Comparison of ENCODE assay signal across 1 cellular context in the genomic region with DNA sequence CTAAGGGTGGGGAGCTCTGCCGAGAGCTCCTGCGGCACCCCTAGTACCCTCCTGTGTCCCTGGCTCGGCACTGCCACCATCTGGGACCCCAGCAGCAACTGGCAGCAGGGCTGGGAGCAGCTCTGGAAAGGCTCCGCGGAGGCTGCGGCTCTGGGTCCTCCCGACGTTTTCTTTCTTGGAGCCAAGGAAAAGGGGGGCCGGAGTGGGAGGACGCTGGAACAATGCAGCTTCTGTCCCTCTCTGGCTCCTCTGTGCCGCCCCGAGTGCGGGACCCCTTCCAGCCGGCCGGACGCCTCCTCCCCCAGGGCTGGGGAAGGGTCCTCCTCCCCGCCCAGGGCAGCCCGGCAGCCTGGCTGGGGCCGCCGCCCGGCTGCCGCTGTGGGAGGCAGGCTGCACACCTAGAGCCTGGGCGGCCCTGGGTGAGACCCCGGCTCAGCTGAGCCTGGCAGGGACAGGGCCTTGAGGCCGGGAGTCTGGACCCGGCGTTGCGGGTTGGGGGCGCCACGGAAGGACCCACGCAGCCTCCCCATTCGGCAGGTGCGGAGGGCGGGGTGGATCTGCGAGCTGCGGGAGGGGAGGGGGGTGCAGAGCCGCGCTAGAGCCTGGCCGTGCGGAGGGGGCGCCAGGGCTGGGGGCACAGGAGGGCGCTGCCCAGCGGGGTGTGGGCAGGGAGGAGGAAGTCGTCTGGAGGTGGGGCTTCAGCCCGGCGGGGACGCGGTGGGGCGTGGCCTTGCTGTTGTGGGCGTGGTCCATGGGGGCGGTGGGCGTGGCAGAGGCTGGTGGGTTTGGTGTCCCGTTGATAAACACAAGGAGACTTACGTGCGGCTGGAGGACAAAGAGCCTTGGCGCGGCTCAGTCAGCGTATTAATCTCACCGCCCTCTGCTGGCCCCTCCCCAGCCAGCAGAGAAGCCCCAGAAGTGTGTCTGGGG.
TF ChIP-seq lines count a peak whose summit lies in the region.

No MANE protein-coding gene starts in this region.

TF ChIP-seq in HEK293, 187 proteins besides CTCF, POLR2A, EP300 and RAD21 (continued from another document):
- peak; percentile 94 for TF ChIP-seq ZFHX2 (tag by site-specific recombination; conservative IDR thresholded peaks at IDR 0.05)
- TF ChIP-seq ZNF549 (tag by site-specific recombination; IDR thresholded peaks at IDR 0.05) = no peak
- 0 out of 2 replicates have a peak, but pooled peaks have one; percentile 3 for TF ChIP-seq ZNF768 (tag by site-specific recombination; IDR thresholded peaks at IDR 0.05)
- TF ChIP-seq EGR2 (tag by site-specific recombination; IDR thresholded peaks at IDR 0.05; ENCODE audit: low read depth) = peak; percentile 91
- TF ChIP-seq, protein P1, sequence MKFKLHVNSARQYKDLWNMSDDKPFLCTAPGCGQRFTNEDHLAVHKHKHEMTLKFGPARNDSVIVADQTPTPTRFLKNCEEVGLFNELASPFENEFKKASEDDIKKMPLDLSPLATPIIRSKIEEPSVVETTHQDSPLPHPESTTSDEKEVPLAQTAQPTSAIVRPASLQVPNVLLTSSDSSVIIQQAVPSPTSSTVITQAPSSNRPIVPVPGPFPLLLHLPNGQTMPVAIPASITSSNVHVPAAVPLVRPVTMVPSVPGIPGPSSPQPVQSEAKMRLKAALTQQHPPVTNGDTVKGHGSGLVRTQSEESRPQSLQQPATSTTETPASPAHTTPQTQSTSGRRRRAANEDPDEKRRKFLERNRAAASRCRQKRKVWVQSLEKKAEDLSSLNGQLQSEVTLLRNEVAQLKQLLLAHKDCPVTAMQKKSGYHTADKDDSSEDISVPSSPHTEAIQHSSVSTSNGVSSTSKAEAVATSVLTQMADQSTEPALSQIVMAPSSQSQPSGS (tag by site-specific recombination; IDR thresholded peaks at IDR 0.05; ENCODE audit: low read depth) = no peak
- peak; percentile 34; the same call in 1 of the 2 replicates for TF ChIP-seq GLIS2 (tag by site-specific recombination; IDR thresholded peaks at IDR 0.05)
- no peak for TF ChIP-seq BCL11A (tag by site-specific recombination; IDR thresholded peaks at IDR 0.05; ENCODE audit: low read depth)
- 0 out of 2 replicates have a peak, but pooled peaks have one; percentile 15 for TF ChIP-seq SP7 (tag by site-specific recombination; IDR thresholded peaks at IDR 0.05)
- TF ChIP-seq, protein P2, sequence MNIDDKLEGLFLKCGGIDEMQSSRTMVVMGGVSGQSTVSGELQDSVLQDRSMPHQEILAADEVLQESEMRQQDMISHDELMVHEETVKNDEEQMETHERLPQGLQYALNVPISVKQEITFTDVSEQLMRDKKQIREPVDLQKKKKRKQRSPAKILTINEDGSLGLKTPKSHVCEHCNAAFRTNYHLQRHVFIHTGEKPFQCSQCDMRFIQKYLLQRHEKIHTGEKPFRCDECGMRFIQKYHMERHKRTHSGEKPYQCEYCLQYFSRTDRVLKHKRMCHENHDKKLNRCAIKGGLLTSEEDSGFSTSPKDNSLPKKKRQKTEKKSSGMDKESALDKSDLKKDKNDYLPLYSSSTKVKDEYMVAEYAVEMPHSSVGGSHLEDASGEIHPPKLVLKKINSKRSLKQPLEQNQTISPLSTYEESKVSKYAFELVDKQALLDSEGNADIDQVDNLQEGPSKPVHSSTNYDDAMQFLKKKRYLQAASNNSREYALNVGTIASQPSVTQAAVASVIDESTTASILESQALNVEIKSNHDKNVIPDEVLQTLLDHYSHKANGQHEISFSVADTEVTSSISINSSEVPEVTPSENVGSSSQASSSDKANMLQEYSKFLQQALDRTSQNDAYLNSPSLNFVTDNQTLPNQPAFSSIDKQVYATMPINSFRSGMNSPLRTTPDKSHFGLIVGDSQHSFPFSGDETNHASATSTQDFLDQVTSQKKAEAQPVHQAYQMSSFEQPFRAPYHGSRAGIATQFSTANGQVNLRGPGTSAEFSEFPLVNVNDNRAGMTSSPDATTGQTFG (tag by site-specific recombination; IDR thresholded peaks at IDR 0.05; ENCODE audit: borderline replicate concordance) = no peak
- TF ChIP-seq, protein P3, sequence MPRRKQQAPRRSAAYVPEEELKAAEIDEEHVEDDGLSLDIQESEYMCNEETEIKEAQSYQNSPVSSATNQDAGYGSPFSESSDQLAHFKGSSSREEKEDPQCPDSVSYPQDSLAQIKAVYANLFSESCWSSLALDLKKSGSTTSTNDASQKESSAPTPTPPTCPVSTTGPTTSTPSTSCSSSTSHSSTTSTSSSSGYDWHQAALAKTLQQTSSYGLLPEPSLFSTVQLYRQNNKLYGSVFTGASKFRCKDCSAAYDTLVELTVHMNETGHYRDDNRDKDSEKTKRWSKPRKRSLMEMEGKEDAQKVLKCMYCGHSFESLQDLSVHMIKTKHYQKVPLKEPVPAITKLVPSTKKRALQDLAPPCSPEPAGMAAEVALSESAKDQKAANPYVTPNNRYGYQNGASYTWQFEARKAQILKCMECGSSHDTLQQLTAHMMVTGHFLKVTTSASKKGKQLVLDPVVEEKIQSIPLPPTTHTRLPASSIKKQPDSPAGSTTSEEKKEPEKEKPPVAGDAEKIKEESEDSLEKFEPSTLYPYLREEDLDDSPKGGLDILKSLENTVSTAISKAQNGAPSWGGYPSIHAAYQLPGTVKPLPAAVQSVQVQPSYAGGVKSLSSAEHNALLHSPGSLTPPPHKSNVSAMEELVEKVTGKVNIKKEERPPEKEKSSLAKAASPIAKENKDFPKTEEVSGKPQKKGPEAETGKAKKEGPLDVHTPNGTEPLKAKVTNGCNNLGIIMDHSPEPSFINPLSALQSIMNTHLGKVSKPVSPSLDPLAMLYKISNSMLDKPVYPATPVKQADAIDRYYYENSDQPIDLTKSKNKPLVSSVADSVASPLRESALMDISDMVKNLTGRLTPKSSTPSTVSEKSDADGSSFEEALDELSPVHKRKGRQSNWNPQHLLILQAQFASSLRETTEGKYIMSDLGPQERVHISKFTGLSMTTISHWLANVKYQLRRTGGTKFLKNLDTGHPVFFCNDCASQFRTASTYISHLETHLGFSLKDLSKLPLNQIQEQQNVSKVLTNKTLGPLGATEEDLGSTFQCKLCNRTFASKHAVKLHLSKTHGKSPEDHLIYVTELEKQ (tag by site-specific recombination; IDR thresholded peaks at IDR 0.05; ENCODE audit: borderline replicate concordance) = no peak
- no peak for TF ChIP-seq PRDM1 (tag by site-specific recombination; IDR thresholded peaks at IDR 0.05)
- TF ChIP-seq ZNF335 (tag by site-specific recombination; conservative IDR thresholded peaks at IDR 0.05) = no peak
- TF ChIP-seq, protein P4, sequence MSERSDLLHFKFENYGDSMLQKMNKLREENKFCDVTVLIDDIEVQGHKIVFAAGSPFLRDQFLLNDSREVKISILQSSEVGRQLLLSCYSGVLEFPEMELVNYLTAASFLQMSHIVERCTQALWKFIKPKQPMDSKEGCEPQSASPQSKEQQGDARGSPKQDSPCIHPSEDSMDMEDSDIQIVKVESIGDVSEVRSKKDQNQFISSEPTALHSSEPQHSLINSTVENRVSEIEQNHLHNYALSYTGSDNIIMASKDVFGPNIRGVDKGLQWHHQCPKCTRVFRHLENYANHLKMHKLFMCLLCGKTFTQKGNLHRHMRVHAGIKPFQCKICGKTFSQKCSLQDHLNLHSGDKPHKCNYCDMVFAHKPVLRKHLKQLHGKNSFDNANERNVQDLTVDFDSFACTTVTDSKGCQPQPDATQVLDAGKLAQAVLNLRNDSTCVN (tag by site-specific recombination; optimal IDR thresholded peaks at IDR 0.05) = peak; percentile 38
- TF ChIP-seq, protein P5, sequence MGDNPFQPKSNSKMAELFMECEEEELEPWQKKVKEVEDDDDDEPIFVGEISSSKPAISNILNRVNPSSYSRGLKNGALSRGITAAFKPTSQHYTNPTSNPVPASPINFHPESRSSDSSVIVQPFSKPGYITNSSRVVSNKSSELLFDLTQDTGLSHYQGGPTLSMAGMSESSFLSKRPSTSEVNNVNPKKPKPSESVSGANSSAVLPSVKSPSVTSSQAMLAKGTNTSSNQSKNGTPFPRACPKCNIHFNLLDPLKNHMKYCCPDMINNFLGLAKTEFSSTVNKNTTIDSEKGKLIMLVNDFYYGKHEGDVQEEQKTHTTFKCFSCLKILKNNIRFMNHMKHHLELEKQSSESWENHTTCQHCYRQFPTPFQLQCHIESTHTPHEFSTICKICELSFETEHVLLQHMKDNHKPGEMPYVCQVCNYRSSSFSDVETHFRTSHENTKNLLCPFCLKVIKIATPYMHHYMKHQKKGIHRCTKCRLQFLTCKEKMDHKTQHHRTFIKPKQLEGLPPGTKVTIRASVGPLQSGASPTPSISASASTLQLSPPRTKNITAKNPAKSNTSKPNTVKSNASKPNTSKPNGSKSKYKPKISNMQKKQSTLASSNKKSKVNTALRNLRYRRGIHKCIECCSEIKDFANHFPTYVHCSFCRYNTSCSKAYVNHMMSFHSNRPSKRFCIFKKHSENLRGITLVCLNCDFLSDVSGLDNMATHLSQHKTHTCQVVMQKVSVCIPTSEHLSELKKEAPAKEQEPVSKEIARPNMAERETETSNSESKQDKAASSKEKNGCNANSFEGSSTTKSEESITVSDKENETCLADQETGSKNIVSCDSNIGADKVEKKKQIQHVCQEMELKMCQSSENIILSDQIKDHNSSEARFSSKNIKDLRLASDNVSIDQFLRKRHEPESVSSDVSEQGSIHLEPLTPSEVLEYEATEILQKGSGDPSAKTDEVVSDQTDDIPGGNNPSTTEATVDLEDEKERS (tag by site-specific recombination; IDR thresholded peaks at IDR 0.05) = no peak
- TF ChIP-seq KLF1 (tag by site-specific recombination; IDR thresholded peaks at IDR 0.05) = peak; percentile 100
- TF ChIP-seq ZNF529 (tag by site-specific recombination; IDR thresholded peaks at IDR 0.05; ENCODE audit: insufficient replicate concordance) = no peak
- TF ChIP-seq ZNF514 (tag by site-specific recombination; IDR thresholded peaks at IDR 0.05) = no peak
- peak; percentile 81 for TF ChIP-seq SP2 (tag by site-specific recombination; IDR thresholded peaks at IDR 0.05)
- TF ChIP-seq, protein P6, sequence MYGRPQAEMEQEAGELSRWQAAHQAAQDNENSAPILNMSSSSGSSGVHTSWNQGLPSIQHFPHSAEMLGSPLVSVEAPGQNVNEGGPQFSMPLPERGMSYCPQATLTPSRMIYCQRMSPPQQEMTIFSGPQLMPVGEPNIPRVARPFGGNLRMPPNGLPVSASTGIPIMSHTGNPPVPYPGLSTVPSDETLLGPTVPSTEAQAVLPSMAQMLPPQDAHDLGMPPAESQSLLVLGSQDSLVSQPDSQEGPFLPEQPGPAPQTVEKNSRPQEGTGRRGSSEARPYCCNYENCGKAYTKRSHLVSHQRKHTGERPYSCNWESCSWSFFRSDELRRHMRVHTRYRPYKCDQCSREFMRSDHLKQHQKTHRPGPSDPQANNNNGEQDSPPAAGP (tag by site-specific recombination; IDR thresholded peaks at IDR 0.05) = peak; percentile 39; the same call in 1 of the 2 replicates
